8 cellular contexts compared by ENCODE assay signal in the genomic region with DNA sequence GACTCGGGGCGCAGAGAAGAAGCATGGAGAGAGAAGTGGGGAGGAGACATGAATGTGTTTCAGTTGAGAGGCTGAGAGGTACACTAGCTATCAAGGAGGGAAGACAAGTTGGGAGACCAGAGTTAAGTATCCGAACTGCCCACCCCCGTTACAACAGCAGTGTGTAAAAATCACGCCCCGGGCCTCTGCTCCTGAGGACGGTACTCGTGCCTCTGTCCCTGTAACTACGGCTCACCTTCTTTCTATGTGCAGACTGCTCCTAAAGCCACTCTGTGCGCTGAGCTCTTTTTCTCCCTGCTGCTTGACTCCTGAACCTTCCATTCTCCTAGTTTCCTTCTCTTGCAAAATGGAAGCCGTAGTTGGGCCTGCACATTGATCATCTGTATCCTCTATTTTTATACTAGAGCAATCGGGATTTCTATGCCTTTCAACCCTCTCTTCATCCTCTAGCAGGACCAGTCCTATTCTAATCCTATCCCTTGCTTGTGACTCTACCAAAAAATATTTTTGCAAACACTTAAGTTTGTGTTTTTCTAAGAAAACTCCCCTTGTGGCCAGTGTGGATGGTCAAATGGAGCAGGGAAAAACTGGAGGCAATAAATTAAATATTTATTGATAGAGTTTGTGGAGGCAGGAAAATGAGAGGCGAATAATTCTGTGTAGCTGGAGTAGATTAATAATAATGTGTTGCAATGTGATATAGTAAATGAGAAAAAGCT. TPM values are rescaled to one million over a fixed set of nuclear protein-coding genes. Genes with fewer than 3 reads are reported as not detected.
DNase-seq lines count a peak whose midpoint lies in the region; ATAC-seq and TF ChIP-seq lines count a peak whose summit lies in the region.

No MANE protein-coding gene starts in this region.

- H3K4me3 Mint-ChIP-seq in CD4-positive, CD25-positive, alpha-beta regulatory T cell = peak overlapping the region; percentile 89 to 97 (median 95)
- H3K4me3 Mint-ChIP-seq in T-helper 2 cell treated with Interferon-gamma antibody and Interleukin-4, amounts not matched to agents 5 μg/mL and 100 μg/mL, for 36 hours = peak overlapping the region; percentile 95

- in situ Hi-C loops in HAP-1 (cut with MboI; ENCODE audit: low sequenced_read_pairs) = no loop called here

- H3K9me3 ChIP-seq in CD4-positive, CD25-positive, alpha-beta regulatory T cell (ENCODE audit: control insufficient read depth in 2 of 2, low read length in 2 of 2) = no peaks in the 10 kb centered on the region
- H3K9me3 ChIP-seq in HAP-1 = no peaks in the 10 kb centered on the region

- H3K27me3 ChIP-seq in CD4-positive, CD25-positive, alpha-beta regulatory T cell (ENCODE audit: control insufficient read depth, insufficient read depth, low read length) = no peaks in the 10 kb centered on the region
- no peaks in the 10 kb centered on the region for H3K27me3 ChIP-seq in HAP-1 (ENCODE audit: low read depth)

- no peak for DNase-seq in CD4-positive, CD25-positive, alpha-beta regulatory T cell
- peak in 1 of 2 experiments; percentile 24 for DNase-seq in HAP-1 (ENCODE audit: low spot score in 2 of 2)
- DNase-seq in T-helper 2 cell treated with Interferon-gamma antibody and Interleukin-4, amounts not matched to agents 5 μg/mL and 100 μg/mL, for 36 hours (ENCODE audit: low spot score) = no peak
- DNase-seq in foreskin fibroblast = peak in 1 of 2 donors; percentile 21
- peak; percentile 83 for DNase-seq in retina
- no peak for DNase-seq in activated effector memory CD4-positive, alpha-beta T cell treated with Interleukin-2 at 50 U/mL for 16 hours

- no peaks in the 10 kb centered on the region for H3K9me3 Mint-ChIP-seq in CD4-positive, CD25-positive, alpha-beta regulatory T cell
- H3K9me3 Mint-ChIP-seq in T-helper 2 cell treated with Interferon-gamma antibody and Interleukin-4, amounts not matched to agents 5 μg/mL and 100 μg/mL, for 36 hours = no peaks in the 10 kb centered on the region

- peaks cover 30% of the 10 kb centered on the region for H3K36me3 Mint-ChIP-seq in CD4-positive, CD25-positive, alpha-beta regulatory T cell
- H3K36me3 Mint-ChIP-seq in T-helper 2 cell treated with Interferon-gamma antibody and Interleukin-4, amounts not matched to agents 5 μg/mL and 100 μg/mL, for 36 hours (ENCODE audit: low read depth) = peaks cover 33% of the 10 kb centered on the region

- peaks cover 48 to 73% (median 67%) of the 10 kb centered on the region in 4 donors for H3K4me1 Mint-ChIP-seq in CD4-positive, CD25-positive, alpha-beta regulatory T cell
- H3K4me1 Mint-ChIP-seq in T-helper 2 cell treated with Interferon-gamma antibody and Interleukin-4, amounts not matched to agents 5 μg/mL and 100 μg/mL, for 36 hours (ENCODE audit: low read depth) = peaks cover 61% of the 10 kb centered on the region

- no peaks in the 10 kb centered on the region for H3K27me3 Mint-ChIP-seq in CD4-positive, CD25-positive, alpha-beta regulatory T cell
- no peaks in the 10 kb centered on the region for H3K27me3 Mint-ChIP-seq in T-helper 2 cell treated with Interferon-gamma antibody and Interleukin-4, amounts not matched to agents 5 μg/mL and 100 μg/mL, for 36 hours (ENCODE audit: low read depth)

- peaks cover 20% of the 10 kb centered on the region for H3K36me3 ChIP-seq in CD4-positive, CD25-positive, alpha-beta regulatory T cell (ENCODE audit: control insufficient read depth, insufficient read depth, low read length)
- H3K36me3 ChIP-seq in HAP-1 (replicated peaks) = peaks cover 14% of the 10 kb centered on the region

- peak overlapping the region; percentile 67 to 92 (median 83) for H3K27ac Mint-ChIP-seq in CD4-positive, CD25-positive, alpha-beta regulatory T cell
- peak overlapping the region; percentile 94 for H3K27ac Mint-ChIP-seq in T-helper 2 cell treated with Interferon-gamma antibody and Interleukin-4, amounts not matched to agents 5 μg/mL and 100 μg/mL, for 36 hours

- H3K4me3 ChIP-seq in CD4-positive, CD25-positive, alpha-beta regulatory T cell (ENCODE audit: low read depth, low read length) = peak overlapping the region; percentile 85
- H3K4me3 ChIP-seq in HAP-1 = peak overlapping the region; percentile 84
- H3K4me3 ChIP-seq in foreskin fibroblast (ENCODE audit: low read depth in 1 of 2, low read length in 2 of 2) = peak overlapping the region; percentile 74 to 86

- peak; percentile 23 for TF ChIP-seq CTCF in foreskin fibroblast (IDR thresholded peaks at IDR 0.05; ENCODE audit: low read depth, low read length)

- H3K27ac ChIP-seq in CD4-positive, CD25-positive, alpha-beta regulatory T cell (ENCODE audit: insufficient read depth, low read length, poor library complexity, severe bottlenecking) = peak overlapping the region; percentile 97

- ATAC-seq in CD4-positive, CD25-positive, alpha-beta regulatory T cell (ENCODE audit: low read depth in 2 of 2) = no peak
- ATAC-seq in GM21529 (IDR thresholded peaks at IDR 0.05; ENCODE audit: unreplicated experiment) (no peak), GM21381 (IDR thresholded peaks at IDR 0.05; ENCODE audit: unreplicated experiment) (no peak)

- H3K4me1 ChIP-seq in CD4-positive, CD25-positive, alpha-beta regulatory T cell (ENCODE audit: control insufficient read depth, insufficient read depth, low read length, poor library complexity, severe bottlenecking) = peaks cover 54% of the 10 kb centered on the region
- H3K4me1 ChIP-seq in HAP-1 = peaks cover 42% of the 10 kb centered on the region

RNA-seq across cellular contexts. Expression of a gene that starts 0.6 kb away (rescaled TPM):
- total RNA-seq in CD4-positive, CD25-positive, alpha-beta regulatory T cell = 150 TPM
- polyA plus RNA-seq in CD4-positive, CD25-positive, alpha-beta regulatory T cell = 100 to 1,000 TPM; 184 to 239 (median 211) TPM

RNA-seq across cellular contexts. Expression of a gene that starts 1.9 kb away (rescaled TPM):
- total RNA-seq in CD4-positive, CD25-positive, alpha-beta regulatory T cell = 6.5 TPM
- polyA plus RNA-seq in CD4-positive, CD25-positive, alpha-beta regulatory T cell = 1 to 10 TPM; 3.7 to 5.0 (median 4.8) TPM
